Comparison of ENCODE assay signal across 8 cellular contexts in genomic region chr3:186783731-186784515, GRCh38. TPM values are rescaled to one million over a fixed set of nuclear protein-coding genes. Genes with fewer than 3 reads are reported as not detected.
DNase-seq lines count a peak whose midpoint lies in the region; ATAC-seq and TF ChIP-seq lines count a peak whose summit lies in the region.

No MANE protein-coding gene starts in this region.

- peak overlapping the region; percentile 74 for H2AFZ ChIP-seq in osteoblast (ENCODE audit: low read length)

- H3K4me3 Mint-ChIP-seq in activated naive CD8-positive, alpha-beta T cell, result peak overlapping the region; percentile 99

- H3K4me2 ChIP-seq in osteoblast (ENCODE audit: insufficient read depth, low read length), result peak overlapping the region; percentile 73

- ATAC-seq in GM21737 (IDR thresholded peaks at IDR 0.05; ENCODE audit: unreplicated experiment), result peak; percentile 66

- peaks cover 36% of the 10 kb centered on the region for H3K4me1 Mint-ChIP-seq in activated naive CD8-positive, alpha-beta T cell (ENCODE audit: low read depth)

- peak overlapping the region; percentile 99 for H3K4me3 ChIP-seq in SK-N-MC
- peak overlapping the region; percentile 100 for H3K4me3 ChIP-seq in osteoblast (ENCODE audit: insufficient read depth, low read length)
- peak overlapping the region; percentile 98 to 99 for H3K4me3 ChIP-seq in testis

- 1% methylated on average over 24 to 52 of the region's 56 CpGs for WGBS in testis, 2 donors

- TF ChIP-seq POLR2A in testis (IDR thresholded peaks at IDR 0.05), result peak; percentile 84

- intact Hi-C loops in head of caudate nucleus (cut with DNase I), result no loop called here
- intact Hi-C loops in testis (cut with DNase I; ENCODE audit: low total_unique reads), result no loop called here

- H3K27ac ChIP-seq in KOPT-K1 (ENCODE audit: low read depth, low read length, poor library complexity, severe bottlenecking) (peak overlapping the region; percentile 97), SK-N-MC (peak overlapping the region; percentile 98), osteoblast (ENCODE audit: low read depth, low read length) (peak overlapping the region; percentile 100), testis (peak overlapping the region; percentile 100)

- H3K36me3 ChIP-seq in KOPT-K1 (ENCODE audit: insufficient read depth, low read length) (peaks cover 54% of the 10 kb centered on the region), SK-N-MC (ENCODE audit: insufficient read depth, low read length) (peaks cover 54% of the 10 kb centered on the region), osteoblast (ENCODE audit: insufficient read depth, low read length) (peaks cover 49% of the 10 kb centered on the region), testis (ENCODE audit: low read depth, missing control alignments) (no peaks in the 10 kb centered on the region)

- DNase-seq in EH (ENCODE audit: low read depth) (peak; percentile 81), SK-N-MC (ENCODE audit: low read depth, low spot score) (no peak), head of caudate nucleus (peak; percentile 74 to 95 (median 90)), osteoblast (ENCODE audit: insufficient read length, low spot score, missing footprints) (peak; percentile 95), testis (peak; percentile 92)

- H3K27me3 ChIP-seq in osteoblast (ENCODE audit: insufficient read depth, low read length) (no peaks in the 10 kb centered on the region), testis (no peaks in the 10 kb centered on the region)

- H3K9me3 Mint-ChIP-seq in activated naive CD8-positive, alpha-beta T cell (ENCODE audit: low read depth), result no peaks in the 10 kb centered on the region

- H3K36me3 Mint-ChIP-seq in activated naive CD8-positive, alpha-beta T cell, result peaks cover 42% of the 10 kb centered on the region

- H3K4me1 ChIP-seq in osteoblast (ENCODE audit: insufficient read depth, low read length) (peaks cover 33% of the 10 kb centered on the region), testis (peaks cover 22% of the 10 kb centered on the region)

- H3K27me3 Mint-ChIP-seq in activated naive CD8-positive, alpha-beta T cell, result no peaks in the 10 kb centered on the region

- peaks cover 46% of the 10 kb centered on the region for H3K79me2 ChIP-seq in osteoblast (ENCODE audit: insufficient read depth, low read length)

- peak overlapping the region; percentile 100 for H3K27ac Mint-ChIP-seq in activated naive CD8-positive, alpha-beta T cell

- peaks cover 55% of the 10 kb centered on the region for H4K20me1 ChIP-seq in osteoblast (ENCODE audit: insufficient read depth, low read length)

- no peak for TF ChIP-seq CTCF in osteoblast (IDR thresholded peaks at IDR 0.05; ENCODE audit: extremely low read depth, low read depth, low read length)
- no peak for TF ChIP-seq CTCF in testis (IDR thresholded peaks at IDR 0.05)

- H3K9me3 ChIP-seq in KOPT-K1 (ENCODE audit: insufficient read depth, low read length, poor library complexity, severe bottlenecking) (no peaks in the 10 kb centered on the region), SK-N-MC (ENCODE audit: low read depth, low read length) (no peaks in the 10 kb centered on the region), osteoblast (ENCODE audit: low read depth, low read length) (no peaks in the 10 kb centered on the region), testis (no peaks in the 10 kb centered on the region)

- H3K9ac ChIP-seq in SK-N-MC (ENCODE audit: insufficient read length), result peak overlapping the region; percentile 100

RNA-seq across cellular contexts. Expression of gene EIF4A2, which starts 0.5 kb away (rescaled TPM):
- total RNA-seq in osteoblast (438 and 442 TPM in 2 replicates), testis (100 to 1,000 TPM; 275 to 283 TPM)
- polyA plus RNA-seq in testis (ENCODE audit: insufficient read depth, low read depth, low replicate concordance), result 357 TPM

RNA-seq across cellular contexts. Expression of gene RFC4, which starts 22.4 kb away (rescaled TPM):
- total RNA-seq in osteoblast (16.5 and 18.1 TPM in 2 replicates), testis (10 to 100 TPM; 25.1 to 26.2 TPM)
- 30.1 TPM for polyA plus RNA-seq in testis (ENCODE audit: insufficient read depth, low read depth, low replicate concordance)

RNA-seq across cellular contexts. Expression of gene ADIPOQ, which starts 58.6 kb away (rescaled TPM):
- under 0.01 TPM in 2 replicates for total RNA-seq in osteoblast
- total RNA-seq in testis, result under 1 TPM in 1 of 2 donors, not detected in 1; 0.12 TPM
- 1.5 TPM for polyA plus RNA-seq in testis (ENCODE audit: insufficient read depth, low read depth, low replicate concordance)
